In genomic region chr14:21997300-21997699, GRCh38 we compare ENCODE assay signal across 9 cellular contexts.
DNase-seq lines count a peak whose midpoint lies in the region; ATAC-seq and TF ChIP-seq lines count a peak whose summit lies in the region.
"Had no signal": no experiment of that assay in that cellular context is flagged by ENCODE, and none has a peak within 500 bp of the region (broad histone marks: within the 10 kb centered on the region; RNA-seq: fewer than 3 reads in every experiment).

No MANE protein-coding gene starts in this region.

- DNase-seq in Calu3, result peak; percentile 24
- DNase-seq in Karpas-422, result peak; percentile 82
- peak; percentile 17 for DNase-seq in activated CD8-positive, alpha-beta memory T cell treated with anti-CD3 and anti-CD28 coated beads, Interleukin-2, amount 50 U/mL, for 4 hours
- DNase-seq in left colon, result no peak
- DNase-seq in KG1 (lab: John Stamatoyannopoulos, UW), result no peak
- DNase-seq in lower leg skin (ENCODE audit: low spot score in 2 of 2), result no peak
- DNase-seq in sciatic nerve (ENCODE audit: low spot score), result no peak
- DNase-seq in NCI-H1436 (lab: John Stamatoyannopoulos, UW), result no peak
- DNase-seq: NK-92 treated with Interleukin-12 subunit alpha and Interleukin-12 subunit beta, amount 100 ng/mL, for 24 hours had no signal

- H3K27me3 Mint-ChIP-seq in Calu3 (ENCODE audit: unreplicated experiment), result peaks cover 57% of the 10 kb centered on the region

- no peak overlapping the region for H3K4me3 ChIP-seq in Karpas-422 (ENCODE audit: low read length)
- H3K4me3 ChIP-seq in lower leg skin (ENCODE audit: low read depth, poor library complexity, severe bottlenecking), result no peak overlapping the region

- no peaks in the 10 kb centered on the region for H3K36me3 Mint-ChIP-seq in Calu3 (ENCODE audit: insufficient read depth, unreplicated experiment)

- H3K4me3 Mint-ChIP-seq in Calu3 (ENCODE audit: low read depth, unreplicated experiment), result no peak overlapping the region

- H3K79me2 ChIP-seq in Karpas-422 (ENCODE audit: low read length), result no peaks in the 10 kb centered on the region

- intact Hi-C loops in Calu3 (cut with micrococcal nuclease; ENCODE audit: unreplicated experiment) (loop anchor here (5.0 kb wide), 1 partner anchor 80 kb away; no protein-coding TSS in a partner anchor), left colon (cut with DNase I, micrococcal nuclease) (no loop called here), lower leg skin (cut with DNase I; ENCODE audit: low total_unique reads) (no loop called here), sciatic nerve (cut with DNase I) (no loop called here)

- TF ChIP-seq POLR2A in lower leg skin (IDR thresholded peaks at IDR 0.05), result no peak

- no peaks in the 10 kb centered on the region for H3K9me2 ChIP-seq in Karpas-422 (replicated peaks; ENCODE audit: insufficient read depth, low read length)

- H3K4me1 Mint-ChIP-seq in Calu3 (ENCODE audit: low read depth, unreplicated experiment), result peaks cover 5% of the 10 kb centered on the region

- no peaks in the 10 kb centered on the region for H4K20me1 ChIP-seq in Karpas-422 (ENCODE audit: insufficient read depth, low read depth, low read length)

- 29 to 32% methylated on average over 3 of the region's 3 CpGs for WGBS in lower leg skin, 2 donors

- H3K4me2 ChIP-seq in Karpas-422 (ENCODE audit: low read depth, low read length, poor library complexity, severe bottlenecking), result no peak overlapping the region

- H3K9ac ChIP-seq in Karpas-422 (ENCODE audit: low read length), result no peak overlapping the region

- H3K9me3 ChIP-seq in Karpas-422 (ENCODE audit: low read length), result no peaks in the 10 kb centered on the region

- peak; percentile 37 for ATAC-seq in left colon
- no peak for ATAC-seq in sciatic nerve

- no peaks in the 10 kb centered on the region for H3K9me3 Mint-ChIP-seq in Calu3 (ENCODE audit: low read depth, unreplicated experiment)

- BruUV-seq in Calu3 (replicated peaks; lab: Mats Ljungman, UMichigan), result no TSS peak

- H3K36me3 ChIP-seq in Karpas-422 (ENCODE audit: insufficient read depth, low read length), result no peaks in the 10 kb centered on the region

- TF ChIP-seq CTCF in Calu3 (IDR thresholded peaks at IDR 0.05; ENCODE audit: unreplicated experiment), result no peak
- no peak for TF ChIP-seq CTCF in lower leg skin (IDR thresholded peaks at IDR 0.05)

- no peaks in the 10 kb centered on the region for H3K4me1 ChIP-seq in Karpas-422 (ENCODE audit: low read length)

- CTCF ChIA-PET in Calu3 (lab: Charles Lee), result interaction anchor here (0.9 to 1.8 kb wide), 9 partner anchors 9 to 103 kb away, joined by 3 to 13 read pairs (median 6); no protein-coding TSS in a partner anchor

- no peaks in the 10 kb centered on the region for H3K27me3 ChIP-seq in Karpas-422 (ENCODE audit: low read length)

- no peak overlapping the region for H3K27ac ChIP-seq in Karpas-422 (ENCODE audit: low read length)

- no peak overlapping the region for H2AFZ ChIP-seq in Karpas-422 (ENCODE audit: low read length)

- no peak overlapping the region for H3K27ac Mint-ChIP-seq in Calu3 (ENCODE audit: unreplicated experiment)

Comparison
In these comparisons a context has a peak if more than half of its experiments do, and no peak if none do; other contexts are left out.
1. DNase-seq: peak in Calu3 (single experiment), Karpas-422 (single experiment) and activated CD8-positive, alpha-beta memory T cell treated with anti-CD3 and anti-CD28 coated beads, Interleukin-2, amount 50 U/mL, for 4 hours (single experiment); none in left colon (0 of 2), KG1 (single experiment), lower leg skin (0 of 2), sciatic nerve (single experiment) and NCI-H1436 (single experiment).